In genomic region chr6:159039885-159040258, GRCh38 we compare ENCODE assay signal across 1 cellular context.
TF ChIP-seq lines count a peak whose summit lies in the region.

No MANE protein-coding gene starts in this region.

TF ChIP-seq in K562, 482 proteins besides CTCF, POLR2A, EP300 and RAD21:
- TF ChIP-seq, protein P1, sequence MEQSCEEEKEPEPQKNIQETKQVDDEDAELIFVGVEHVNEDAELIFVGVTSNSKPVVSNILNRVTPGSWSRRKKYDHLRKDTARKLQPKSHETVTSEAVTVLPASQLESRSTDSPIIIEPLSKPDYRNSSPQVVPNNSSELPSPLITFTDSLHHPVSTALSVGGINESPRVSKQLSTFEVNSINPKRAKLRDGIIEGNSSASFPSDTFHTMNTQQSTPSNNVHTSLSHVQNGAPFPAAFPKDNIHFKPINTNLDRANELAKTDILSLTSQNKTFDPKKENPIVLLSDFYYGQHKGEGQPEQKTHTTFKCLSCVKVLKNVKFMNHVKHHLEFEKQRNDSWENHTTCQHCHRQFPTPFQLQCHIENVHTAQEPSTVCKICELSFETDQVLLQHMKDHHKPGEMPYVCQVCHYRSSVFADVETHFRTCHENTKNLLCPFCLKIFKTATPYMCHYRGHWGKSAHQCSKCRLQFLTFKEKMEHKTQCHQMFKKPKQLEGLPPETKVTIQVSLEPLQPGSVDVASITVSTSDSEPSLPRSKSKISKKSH (CRISPR knock-in tag; IDR thresholded peaks at IDR 0.05): no peak
- peak; percentile 91 for TF ChIP-seq CBX8 (IDR thresholded peaks at IDR 0.05; ENCODE audit: borderline replicate concordance, extremely low read depth, low read depth, low read length, poor library complexity, severe bottlenecking)
